ENCODE assay signal across 8 cellular contexts in the genomic region with DNA sequence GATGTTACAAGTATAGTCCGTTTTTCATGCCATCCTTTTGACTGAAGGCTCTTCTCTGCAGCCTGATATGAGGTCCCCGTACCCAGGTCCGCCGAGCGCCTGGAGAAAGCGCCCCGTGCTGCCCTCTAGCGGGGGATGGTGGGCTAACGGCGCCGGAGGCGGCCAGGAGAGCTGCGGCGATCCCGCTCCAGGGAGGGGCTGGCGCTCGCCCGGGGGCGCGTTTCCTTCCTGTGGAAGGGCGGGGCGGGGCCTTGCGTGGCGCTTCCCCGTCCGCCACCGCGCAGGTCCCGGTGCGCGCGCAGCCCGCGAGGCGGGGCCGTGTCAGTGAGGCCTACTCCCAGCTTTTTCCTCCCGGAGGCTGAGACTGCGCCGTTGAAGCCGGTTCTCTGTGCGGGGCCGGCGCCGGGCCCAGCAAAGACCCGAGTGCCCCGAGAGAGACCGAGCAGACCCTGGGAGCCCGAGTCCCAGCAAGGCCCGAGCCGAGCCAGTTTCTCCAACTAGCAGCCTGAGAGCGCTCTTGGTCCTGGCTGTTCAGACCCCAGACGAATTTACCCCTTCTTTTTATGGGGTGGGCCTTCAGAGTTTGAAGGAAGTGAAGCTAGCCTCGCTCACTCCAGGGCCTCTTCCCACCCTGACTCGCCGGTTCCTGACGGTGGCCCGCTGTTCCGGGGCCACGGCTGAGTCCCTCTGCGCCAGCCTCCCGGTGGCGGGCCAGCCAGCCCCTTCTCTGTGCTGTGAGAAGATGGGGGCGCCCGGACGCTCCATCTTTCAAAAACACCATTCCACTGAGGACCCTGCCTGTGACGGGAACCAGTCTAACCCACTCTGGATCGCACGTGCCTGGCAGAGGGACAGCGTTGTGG. TPM values are rescaled to one million over a fixed set of nuclear protein-coding genes. Genes with fewer than 3 reads are reported as not detected.
DNase-seq lines count a peak whose midpoint lies in the region; ATAC-seq and TF ChIP-seq lines count a peak whose summit lies in the region.

No MANE protein-coding gene starts in this region.

- H3K36me3 ChIP-seq in urinary bladder (ENCODE audit: insufficient read depth), result no peaks in the 10 kb centered on the region

- intact Hi-C loops in left cardiac atrium (cut with DNase I), result loop anchor here in 1 of 2 donors (5.0 kb wide), 1 partner anchor 114 kb away; a partner anchor contains a TSS

- peak; percentile 87 for DNase-seq in NCI-H1417 treated with DMSO at 0.1 percent for 48 hours (lab: John Stamatoyannopoulos, UW)
- DNase-seq in SW480 (ENCODE audit: low spot score), result peak; percentile 92
- DNase-seq in amniotic epithelial cell (ENCODE audit: low read depth), result peak; percentile 91
- DNase-seq in left cardiac atrium, result peak; percentile 99
- peak; percentile 100 for DNase-seq in progenitor cell of endocrine pancreas (ENCODE audit: low spot score, unreplicated experiment)

- H3K27ac Mint-ChIP-seq in progenitor cell of endocrine pancreas, result peak overlapping the region; percentile 94

- TF ChIP-seq CTCF in GM12875 (IDR thresholded peaks at IDR 0.05; ENCODE audit: borderline replicate concordance, insufficient read depth, low read depth, low read length) (peak; percentile 93), progenitor cell of endocrine pancreas (IDR thresholded peaks at IDR 0.05; ENCODE audit: unreplicated experiment) (peak; percentile 98)

- ATAC-seq in HG02798 (IDR thresholded peaks at IDR 0.05; ENCODE audit: poor library complexity, unreplicated experiment) (peak; percentile 96), left cardiac atrium (peak; percentile 99)

- H3K4me3 ChIP-seq in GM12875 (ENCODE audit: low read depth, low read length), result peak overlapping the region; percentile 77
- peak overlapping the region; percentile 41 for H3K4me3 ChIP-seq in urinary bladder (ENCODE audit: low read depth, low read length)

- peaks cover 10% of the 10 kb centered on the region for H3K9me3 Mint-ChIP-seq in progenitor cell of endocrine pancreas (ENCODE audit: low read depth)

- no peaks in the 10 kb centered on the region for H3K4me1 ChIP-seq in urinary bladder (ENCODE audit: insufficient read depth)

- peak overlapping the region; percentile 89 for H3K27ac ChIP-seq in urinary bladder (ENCODE audit: low read depth)

- H3K36me3 Mint-ChIP-seq in progenitor cell of endocrine pancreas (ENCODE audit: insufficient read depth), result peaks cover 22% of the 10 kb centered on the region

- WGBS in urinary bladder, result under 1% methylated on average over 69 of the region's 69 CpGs

- no peaks in the 10 kb centered on the region for H3K27me3 Mint-ChIP-seq in progenitor cell of endocrine pancreas

- peaks cover 5% of the 10 kb centered on the region for H3K4me1 Mint-ChIP-seq in progenitor cell of endocrine pancreas (ENCODE audit: low read depth)

- peak overlapping the region; percentile 74 for H3K4me3 Mint-ChIP-seq in progenitor cell of endocrine pancreas (ENCODE audit: low read depth)

RNA-seq across cellular contexts. Expression of a gene that starts 9.7 kb away (rescaled TPM):
- total RNA-seq in left cardiac atrium (10 to 100 TPM; 25.7 to 27.7 TPM), progenitor cell of endocrine pancreas (36.5 and 37.1 TPM in 2 replicates), urinary bladder (20.0 TPM)
- 33.1 TPM for polyA plus RNA-seq in urinary bladder

Comparison
In these comparisons a context has a peak if more than half of its experiments do, and no peak if none do; other contexts are left out.
1. Peak in every context shown above with its lines: DNase-seq, ATAC-seq, H3K4me3 ChIP-seq and H3K27ac ChIP-seq.